Comparison of ENCODE assay signal across 35 cellular contexts in the genomic region with DNA sequence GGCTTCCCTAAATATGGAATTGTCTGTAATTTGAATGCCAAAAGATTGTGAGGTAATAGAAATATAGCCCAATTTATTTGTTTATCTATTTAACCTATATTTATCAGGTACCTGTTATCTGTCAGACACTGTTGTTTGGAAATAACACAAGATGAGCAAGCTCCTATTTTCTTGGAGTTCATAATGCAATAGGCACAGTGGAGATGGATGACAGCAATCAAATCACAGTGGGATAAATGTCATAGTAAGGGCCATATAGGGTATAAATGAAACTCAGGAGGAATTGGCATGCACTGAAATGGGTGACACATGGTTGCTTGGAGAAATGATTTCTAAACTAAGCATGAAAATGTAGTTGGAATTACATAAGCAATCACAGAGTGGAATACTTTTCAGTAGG.
"Had no signal": no experiment of that assay in that cellular context is flagged by ENCODE, and none has a peak within 500 bp of the region (broad histone marks: within the 10 kb centered on the region; RNA-seq: fewer than 3 reads in every experiment).

No MANE protein-coding gene starts in this region.

- DNase-seq: Karpas-422, Kasumi-1, MG63, MM.1S, MV-4-11, NCI-H1048, NCI-H1092, NCI-H1092 treated with DMSO at 0.1 percent for 48 hours, NCI-H1105, NCI-H1105 treated with DMSO at 0.1 percent for 48 hours, NCI-H1417, NCI-H1417 treated with DMSO at 0.1 percent for 48 hours, NCI-H1436, NCI-H1436 treated with DMSO at 0.1 percent for 48 hours, NCI-H146, NCI-H1694, NCI-H1694 treated with DMSO at 0.1 percent for 48 hours, NCI-H187, NCI-H187 treated with DMSO at 0.1 percent for 48 hours, NCI-H1930, NCI-H2029, NCI-H2029 treated with DMSO at 0.1 percent for 48 hours, NCI-H2081, NCI-H2081 treated with DMSO at 0.1 percent for 48 hours, NCI-H2107, NCI-H2171, NCI-H2171 treated with DMSO at 0.1 percent for 48 hours, NCI-H2227 treated with DMSO at 0.1 percent for 48 hours, NCI-H226, NCI-H345, NCI-H446, NCI-H446 treated with DMSO at 0.1 percent for 48 hours, NCI-H510A, NCI-H510A treated with DMSO at 0.1 percent for 48 hours, NCI-H524 had no signal

- H3K27me3 ChIP-seq: MG63 had no signal

- H3K4me3 ChIP-seq: MG63 had no signal

- H3K36me3 ChIP-seq: MG63 had no signal

- H3K9me3 ChIP-seq: MG63 had no signal
